Comparison of ENCODE assay signal across 33 cellular contexts in the genomic region with DNA sequence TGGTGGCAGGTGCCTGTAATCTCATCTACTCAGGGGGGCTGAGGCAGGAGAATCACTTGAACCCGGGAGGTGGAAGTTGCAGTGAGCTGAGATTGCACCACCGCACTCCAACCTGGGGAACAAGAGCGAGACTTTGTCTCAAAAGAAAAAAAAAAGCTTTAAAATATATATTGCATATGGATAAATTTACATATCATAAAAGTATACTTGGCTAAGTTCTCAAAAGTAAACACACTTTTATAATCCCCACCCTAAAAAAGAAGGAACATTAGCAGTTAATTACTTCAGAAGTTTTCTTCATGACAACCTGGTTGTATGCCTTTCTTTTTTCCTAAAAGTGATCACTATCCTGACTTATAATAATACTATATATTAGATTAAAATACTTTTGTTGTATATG.
"Had no signal": no experiment of that assay in that cellular context is flagged by ENCODE, and none has a peak within 500 bp of the region (broad histone marks: within the 10 kb centered on the region; RNA-seq: fewer than 3 reads in every experiment).

No MANE protein-coding gene starts in this region.

- DNase-seq: Karpas-422, Kasumi-1, MG63, MM.1S, MV-4-11, NCI-H1048, NCI-H1092, NCI-H1092 treated with DMSO at 0.1 percent for 48 hours, NCI-H1105, NCI-H1105 treated with DMSO at 0.1 percent for 48 hours, NCI-H1417, NCI-H1417 treated with DMSO at 0.1 percent for 48 hours, NCI-H1436, NCI-H1436 treated with DMSO at 0.1 percent for 48 hours, NCI-H146, NCI-H1694, NCI-H1694 treated with DMSO at 0.1 percent for 48 hours, NCI-H187, NCI-H187 treated with DMSO at 0.1 percent for 48 hours, NCI-H1930, NCI-H2029, NCI-H2029 treated with DMSO at 0.1 percent for 48 hours, NCI-H2081, NCI-H2081 treated with DMSO at 0.1 percent for 48 hours, NCI-H2107, NCI-H2171, NCI-H2171 treated with DMSO at 0.1 percent for 48 hours, NCI-H2227 treated with DMSO at 0.1 percent for 48 hours, NCI-H226, NCI-H345, NCI-H446, NCI-H446 treated with DMSO at 0.1 percent for 48 hours, NCI-H510A had no signal

- H3K4me3 ChIP-seq: MG63 had no signal

- H3K36me3 ChIP-seq: MG63 had no signal
